Comparison of ENCODE assay signal across 8 cellular contexts in genomic region chr1:111754964-111755320, GRCh38. TPM values are rescaled to one million over a fixed set of nuclear protein-coding genes. Genes with fewer than 3 reads are reported as not detected.
A peak's percentile ranks its signal among the peaks of the same experiment; 100 is the strongest.
DNase-seq lines count a peak whose midpoint lies in the region; ATAC-seq and TF ChIP-seq lines count a peak whose summit lies in the region.

No MANE protein-coding gene starts in this region.

- no peaks in the 10 kb centered on the region for H3K9me3 ChIP-seq in OCI-LY1 (ENCODE audit: low read length)
- no peaks in the 10 kb centered on the region for H3K9me3 ChIP-seq in iPS-20b (ENCODE audit: insufficient read depth, low read depth, low read length)
- no peaks in the 10 kb centered on the region for H3K9me3 ChIP-seq in smooth muscle cell (replicated peaks; ENCODE audit: low read depth)

- peaks cover 41% of the 10 kb centered on the region for H3K4me1 Mint-ChIP-seq in activated T-cell treated with anti-CD3 and anti-CD28 coated beads, Interleukin-2, amount 50 U/mL, for 24 hours (ENCODE audit: low read depth)

- no peak for TF ChIP-seq CTCF in OCI-LY1 (IDR thresholded peaks at IDR 0.05; ENCODE audit: low read length)
- no peak for TF ChIP-seq CTCF in astrocyte of the spinal cord (IDR thresholded peaks at IDR 0.05; ENCODE audit: low read depth, low read length)
- no peak for TF ChIP-seq CTCF in smooth muscle cell (IDR thresholded peaks at IDR 0.05; ENCODE audit: borderline replicate concordance, insufficient read depth, poor library complexity, severe bottlenecking)

- H3K79me2 ChIP-seq in OCI-LY1 (ENCODE audit: insufficient read depth, low read length) (peaks cover 15% of the 10 kb centered on the region), smooth muscle cell (ENCODE audit: low read depth) (peaks cover 27% of the 10 kb centered on the region)

- H3K4me2 ChIP-seq in OCI-LY1 (ENCODE audit: low read length) (peak overlapping the region; percentile 94), smooth muscle cell (peak overlapping the region; percentile 94)

- peak overlapping the region; percentile 78 for H3K4me3 ChIP-seq in OCI-LY1 (ENCODE audit: low read depth, low read length, poor library complexity, severe bottlenecking)
- H3K4me3 ChIP-seq in astrocyte of the spinal cord (ENCODE audit: low read depth, low read length): peak overlapping the region; percentile 97
- H3K4me3 ChIP-seq in iPS-20b (ENCODE audit: low read length): peak overlapping the region; percentile 100
- peak overlapping the region; percentile 91 for H3K4me3 ChIP-seq in smooth muscle cell

- H3K9me2 ChIP-seq in OCI-LY1 (ENCODE audit: low read depth, low read length): no peaks in the 10 kb centered on the region

- peaks cover 27% of the 10 kb centered on the region for H3K4me1 ChIP-seq in OCI-LY1 (ENCODE audit: insufficient read depth, low read length, severe bottlenecking)
- peaks cover 5% of the 10 kb centered on the region; the same call in 1 of the 2 replicates for H3K4me1 ChIP-seq in iPS-20b (ENCODE audit: insufficient read depth, low read length)
- H3K4me1 ChIP-seq in smooth muscle cell (ENCODE audit: low read depth): peaks cover 8% of the 10 kb centered on the region

- H2AFZ ChIP-seq in OCI-LY1 (ENCODE audit: low read length) (0 out of 2 replicates have a peak overlapping the region, but pooled peaks have one; percentile 51), smooth muscle cell (ENCODE audit: low read depth) (peak overlapping the region; percentile 96)

- H3K27me3 Mint-ChIP-seq in activated T-cell treated with anti-CD3 and anti-CD28 coated beads, Interleukin-2, amount 50 U/mL, for 24 hours: no peaks in the 10 kb centered on the region

- no peak for DNase-seq in activated T-cell treated with anti-CD3 and anti-CD28 coated beads, Interleukin-2, amount 50 U/mL, for 24 hours
- no peak for DNase-seq in activated T-cell treated with anti-CD3 and anti-CD28 coated beads, Interleukin-2, amount 50 U/mL, for 48 hours
- peak; percentile 58 for DNase-seq in astrocyte of the spinal cord (ENCODE audit: low read depth, low spot score)
- DNase-seq in smooth muscle cell (lab: John Stamatoyannopoulos, UW; ENCODE audit: unreplicated experiment): no peak
- no peak for DNase-seq in inferior parietal cortex (ENCODE audit: extremely low spot score)

- H3F3A ChIP-seq in OCI-LY1 (ENCODE audit: insufficient read depth, low read length) (no peaks in the 10 kb centered on the region), smooth muscle cell (ENCODE audit: low read depth) (no peaks in the 10 kb centered on the region)

- no peaks in the 10 kb centered on the region for H3K9me3 Mint-ChIP-seq in activated T-cell treated with anti-CD3 and anti-CD28 coated beads, Interleukin-2, amount 50 U/mL, for 24 hours

- H3K36me3 Mint-ChIP-seq in activated T-cell treated with anti-CD3 and anti-CD28 coated beads, Interleukin-2, amount 50 U/mL, for 24 hours (ENCODE audit: low read depth): peaks cover 42% of the 10 kb centered on the region

- in situ Hi-C loops in astrocyte of the spinal cord (cut with HindIII; ENCODE audit: low sequenced_read_pairs): no loop called here

- H3K27ac ChIP-seq in OCI-LY1 (ENCODE audit: low read depth, low read length, poor library complexity, severe bottlenecking) (peak overlapping the region; percentile 67), iPS-20b (ENCODE audit: low read length) (peak overlapping the region; percentile 97), smooth muscle cell (ENCODE audit: low read depth) (peak overlapping the region; percentile 92)

- H4K20me1 ChIP-seq in OCI-LY1 (ENCODE audit: insufficient read depth, low read length) (no peaks in the 10 kb centered on the region), smooth muscle cell (ENCODE audit: low read depth) (no peaks in the 10 kb centered on the region)

- H3K27ac Mint-ChIP-seq in activated T-cell treated with anti-CD3 and anti-CD28 coated beads, Interleukin-2, amount 50 U/mL, for 24 hours: peak overlapping the region; percentile 99

- WGBS in smooth muscle cell (ENCODE audit: low lambda C conversion rate): 1% methylated on average over 11 of the region's 12 CpGs

- peak overlapping the region; percentile 89 for H3K4me3 Mint-ChIP-seq in activated T-cell treated with anti-CD3 and anti-CD28 coated beads, Interleukin-2, amount 50 U/mL, for 24 hours

- H3K27me3 ChIP-seq in OCI-LY1 (ENCODE audit: insufficient read depth, low read length): no peaks in the 10 kb centered on the region
- H3K27me3 ChIP-seq in iPS-20b (ENCODE audit: insufficient read depth, low read length): no peaks in the 10 kb centered on the region
- no peaks in the 10 kb centered on the region for H3K27me3 ChIP-seq in smooth muscle cell (ENCODE audit: low read depth)

- H3K9ac ChIP-seq in OCI-LY1 (ENCODE audit: low read length): peak overlapping the region; percentile 94
- H3K9ac ChIP-seq in iPS-20b (ENCODE audit: low read depth, low read length): peak overlapping the region; percentile 99
- H3K9ac ChIP-seq in smooth muscle cell (ENCODE audit: low read depth): peak overlapping the region; percentile 94

- peak; percentile 0 for ATAC-seq in HG03175 (IDR thresholded peaks at IDR 0.05; ENCODE audit: unreplicated experiment)

- H3K36me3 ChIP-seq in OCI-LY1 (ENCODE audit: insufficient read depth, low read length): peaks cover 27% of the 10 kb centered on the region; the same call in 1 of the 2 replicates
- peaks cover 17% of the 10 kb centered on the region for H3K36me3 ChIP-seq in iPS-20b (ENCODE audit: insufficient read depth, low read depth, low read length)
- no peaks in the 10 kb centered on the region for H3K36me3 ChIP-seq in smooth muscle cell (ENCODE audit: low read depth)

RNA-seq across cellular contexts. Expression of gene DDX20, which starts 0.8 kb away (rescaled TPM):
- total RNA-seq in smooth muscle cell: 17.1 and 20.0 TPM in 2 replicates
- polyA plus RNA-seq in smooth muscle cell: 5.9 and 8.8 TPM in 2 replicates

RNA-seq across cellular contexts. Expression of gene INKA2, which starts 15.7 kb away (rescaled TPM):
- total RNA-seq in smooth muscle cell: 3.9 TPM in 1 of 2 replicates, not detected in the other
- 1.6 and 1.8 TPM in 2 replicates for polyA plus RNA-seq in smooth muscle cell
